In genomic region chr14:68607852-68608232, GRCh38 we compare ENCODE assay signal across 9 cellular contexts.
DNase-seq lines count a peak whose midpoint lies in the region; ATAC-seq and TF ChIP-seq lines count a peak whose summit lies in the region.
"Had no signal": no experiment of that assay in that cellular context is flagged by ENCODE, and none has a peak within 500 bp of the region (broad histone marks: within the 10 kb centered on the region; RNA-seq: fewer than 3 reads in every experiment).

No MANE protein-coding gene starts in this region.

- no peaks in the 10 kb centered on the region for H3K9me3 ChIP-seq in tibial nerve

- intact Hi-C loops in dorsolateral prefrontal cortex (cut with DNase I) = no loop called here

- H3K36me3 ChIP-seq in tibial nerve = no peaks in the 10 kb centered on the region

- H3K9me3 Mint-ChIP-seq in activated naive CD4-positive, alpha-beta T cell treated with anti-CD3 and anti-CD28 coated beads, Interleukin-2, amount 10 ng/mL, durations not matched to agents 7 days and 5 days = peaks cover 9% of the 10 kb centered on the region
- H3K9me3 Mint-ChIP-seq in nephron = peaks cover 6% of the 10 kb centered on the region

- H3K27ac Mint-ChIP-seq in activated naive CD4-positive, alpha-beta T cell treated with anti-CD3 and anti-CD28 coated beads, Interleukin-2, amount 10 ng/mL, durations not matched to agents 7 days and 5 days = peak overlapping the region; percentile 78
- H3K27ac Mint-ChIP-seq in nephron = no peak overlapping the region

- H3K4me1 Mint-ChIP-seq in activated naive CD4-positive, alpha-beta T cell treated with anti-CD3 and anti-CD28 coated beads, Interleukin-2, amount 10 ng/mL, durations not matched to agents 7 days and 5 days = peaks cover 15% of the 10 kb centered on the region
- peaks cover 35% of the 10 kb centered on the region for H3K4me1 Mint-ChIP-seq in nephron

- H3K27me3 Mint-ChIP-seq in activated naive CD4-positive, alpha-beta T cell treated with anti-CD3 and anti-CD28 coated beads, Interleukin-2, amount 10 ng/mL, durations not matched to agents 7 days and 5 days = no peaks in the 10 kb centered on the region
- no peaks in the 10 kb centered on the region for H3K27me3 Mint-ChIP-seq in nephron (ENCODE audit: low read depth)

- H3K27me3 ChIP-seq in dorsolateral prefrontal cortex (no peaks in the 10 kb centered on the region), tibial nerve (no peaks in the 10 kb centered on the region)

- WGBS in tibial nerve, 2 donors = 54 to 62% methylated on average over 8 of the region's 8 CpGs

- H3K27ac ChIP-seq in dorsolateral prefrontal cortex (peak overlapping the region in 52 of 59 donors; percentile 2 to 85 (median 64)), tibial nerve (peak overlapping the region; percentile 28 to 83 (median 78))

- H3K4me3 ChIP-seq in dorsolateral prefrontal cortex = no peak overlapping the region
- no peak overlapping the region for H3K4me3 ChIP-seq in tibial nerve

- H3K4me3 Mint-ChIP-seq in activated naive CD4-positive, alpha-beta T cell treated with anti-CD3 and anti-CD28 coated beads, Interleukin-2, amount 10 ng/mL, durations not matched to agents 7 days and 5 days = no peak overlapping the region
- peak overlapping the region in 2 of 3 experiments; percentile 25 to 31 for H3K4me3 Mint-ChIP-seq in nephron

- no peak for TF ChIP-seq CTCF in dorsolateral prefrontal cortex (IDR thresholded peaks at IDR 0.05 in 54 of 56, conservative IDR thresholded peaks at IDR 0.05 in 2 of 56; ENCODE audit: low read depth in 1 of 56, partially characterized antibody in 56 of 56)
- TF ChIP-seq CTCF in nephron (IDR thresholded peaks at IDR 0.05; ENCODE audit: unreplicated experiment in 3 of 3) = no peak
- no peak for TF ChIP-seq CTCF in tibial nerve (IDR thresholded peaks at IDR 0.05)

- H3K36me3 Mint-ChIP-seq in activated naive CD4-positive, alpha-beta T cell treated with anti-CD3 and anti-CD28 coated beads, Interleukin-2, amount 10 ng/mL, durations not matched to agents 7 days and 5 days = no peaks in the 10 kb centered on the region
- H3K36me3 Mint-ChIP-seq in nephron (ENCODE audit: low read depth) = peaks cover 6% of the 10 kb centered on the region

- no peak for DNase-seq in activated naive CD4-positive, alpha-beta T cell treated with anti-CD3 and anti-CD28 coated beads, Interleukin-2, amount 10 ng/mL, durations not matched to agents 7 days and 5 days
- DNase-seq in activated naive CD4-positive, alpha-beta T cell (lab: John Stamatoyannopoulos, UW) = no peak
- DNase-seq in dorsolateral prefrontal cortex (no peak), tibial nerve (ENCODE audit: low spot score in 2 of 2) (no peak)
- DNase-seq in stimulated activated CD8-positive, alpha-beta memory T cell treated with anti-CD3 and anti-CD28 coated beads, Interleukin-4, amount 100 ng/mL, for 48 hours = no peak
- DNase-seq in activated CD8-positive, alpha-beta memory T cell treated with anti-CD3 and anti-CD28 coated beads for 24 hours = no peak
- DNase-seq: cortex of kidney had no signal

- no peak for TF ChIP-seq POLR2A in tibial nerve (IDR thresholded peaks at IDR 0.05)

- CTCF ChIA-PET in activated naive CD4-positive, alpha-beta T cell treated with anti-CD3 and anti-CD28 coated beads, Interleukin-2, amount 10 ng/mL, durations not matched to agents 7 days and 5 days (lab: Charles Lee) = interaction anchor here (1.0 kb wide), 1 partner anchor 36 kb away, joined by 3 read pairs; no protein-coding TSS in a partner anchor

- peaks cover 0 to 50% (median 18%) of the 10 kb centered on the region in 4 donors for H3K4me1 ChIP-seq in tibial nerve

- no peak for TF ChIP-seq EP300 in tibial nerve (IDR thresholded peaks at IDR 0.05)

- no peak for ATAC-seq in GM18502 (IDR thresholded peaks at IDR 0.05; ENCODE audit: poor library complexity, unreplicated experiment)
